ENCODE assay signal across 1 cellular context in the genomic region with DNA sequence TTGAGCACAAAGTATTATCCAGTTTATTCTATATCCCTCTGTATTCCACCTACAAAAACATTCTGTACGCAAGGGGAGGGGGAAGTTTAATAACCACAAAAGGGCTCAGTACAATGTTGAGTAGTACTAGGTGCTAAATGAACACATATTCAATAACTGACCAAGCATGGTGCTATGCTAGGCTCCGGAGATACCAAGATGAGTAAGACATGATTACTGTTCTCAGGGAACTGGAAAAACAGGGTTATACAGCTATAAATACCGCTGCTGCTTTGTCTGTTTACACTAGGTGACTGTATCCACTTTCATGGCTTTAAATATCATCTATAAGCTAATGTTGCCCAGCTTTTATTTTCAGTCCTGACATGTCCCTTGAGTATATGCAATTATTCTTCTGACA.
A peak's percentile ranks its signal among the peaks of the same experiment; 100 is the strongest.
TF ChIP-seq lines count a peak whose summit lies in the region.

No MANE protein-coding gene starts in this region.

TF ChIP-seq in GM12878, 131 proteins besides CTCF, POLR2A, EP300 and RAD21 (continues in another document):
- TF ChIP-seq NFIC (IDR thresholded peaks at IDR 0.05; ENCODE audit: low read depth, low read length) (peak; percentile 77; the same call in 1 of the 2 replicates), EED (IDR thresholded peaks at IDR 0.05; ENCODE audit: low read depth) (peak; percentile 73), STAT1 (conservative IDR thresholded peaks at IDR 0.05) (no peak), ZNF274 (IDR thresholded peaks at IDR 0.05; ENCODE audit: insufficient read depth, insufficient read length) (no peak), TBL1XR1 (IDR thresholded peaks at IDR 0.05; ENCODE audit: low read depth, low read length) (no peak), ZNF622 (IDR thresholded peaks at IDR 0.05) (no peak), YBX1 (IDR thresholded peaks at IDR 0.05) (no peak), CBFB (IDR thresholded peaks at IDR 0.05; ENCODE audit: low read depth) (no peak), KLF5 (IDR thresholded peaks at IDR 0.05; ENCODE audit: partially characterized antibody) (no peak), SMAD1 (IDR thresholded peaks at IDR 0.05; ENCODE audit: low read depth, partially characterized antibody) (no peak), IKZF1 (conservative IDR thresholded peaks at IDR 0.05) (no peak), SPI1 (IDR thresholded peaks at IDR 0.05; ENCODE audit: borderline replicate concordance, insufficient read depth, low read depth, low read length) (no peak), NFXL1 (IDR thresholded peaks at IDR 0.05; ENCODE audit: borderline replicate concordance) (no peak), SMAD5 (IDR thresholded peaks at IDR 0.05; ENCODE audit: low read depth) (no peak), MYC (IDR thresholded peaks at IDR 0.05; ENCODE audit: insufficient read depth, insufficient read length, insufficient replicate concordance, low read length, severe bottlenecking) (no peak), RCOR1 (conservative IDR thresholded peaks at IDR 0.05; ENCODE audit: low read depth, low read length) (no peak), NR2F1 (conservative IDR thresholded peaks at IDR 0.05) (no peak), CEBPB (IDR thresholded peaks at IDR 0.05; ENCODE audit: borderline replicate concordance in 1 of 2, low read depth in 2 of 2, low read length in 2 of 2) (peak in 1 of 2 experiments; percentile 56; a peak in 1 of 4 replicates), NR2C1 (IDR thresholded peaks at IDR 0.05) (no peak), CHD1 (IDR thresholded peaks at IDR 0.05; ENCODE audit: low read depth, low read length) (no peak), MEF2A (IDR thresholded peaks at IDR 0.05; ENCODE audit: insufficient read depth, low read depth, low read length) (0 out of 2 replicates have a peak, but pooled peaks have one; percentile 34), ETV6 (conservative IDR thresholded peaks at IDR 0.05 in 1 of 2, IDR thresholded peaks at IDR 0.05 in 1 of 2; ENCODE audit: borderline replicate concordance in 1 of 2, low read depth in 1 of 2) (0 out of 4 replicates have a peak, but pooled peaks of 1 of the 2 experiments have one; percentile 23), SIX5 (IDR thresholded peaks at IDR 0.05; ENCODE audit: low read depth, low read length, severe bottlenecking) (no peak), EGR1 (IDR thresholded peaks at IDR 0.05; ENCODE audit: borderline replicate concordance in 1 of 2, low read depth in 2 of 2, low read length in 2 of 2) (no peak), ZNF24 (IDR thresholded peaks at IDR 0.05) (no peak), HDAC2 (IDR thresholded peaks at IDR 0.05) (no peak), YY1 (IDR thresholded peaks at IDR 0.05; ENCODE audit: low read depth, low read length) (no peak), ZZZ3 (IDR thresholded peaks at IDR 0.05; ENCODE audit: control insufficient read depth, insufficient read length, low read depth) (no peak), RUNX3 (IDR thresholded peaks at IDR 0.05; ENCODE audit: low read length) (peak; percentile 83), HDAC6 (IDR thresholded peaks at IDR 0.05; ENCODE audit: unreplicated experiment) (no peak), MEF2B (IDR thresholded peaks at IDR 0.05; ENCODE audit: partially characterized antibody, poor library complexity, severe bottlenecking) (no peak), ZNF384 (IDR thresholded peaks at IDR 0.05; ENCODE audit: borderline replicate concordance, low read depth, low read length) (no peak), GABPA (IDR thresholded peaks at IDR 0.05; ENCODE audit: low read depth) (no peak), PAX5 (IDR thresholded peaks at IDR 0.05; ENCODE audit: borderline replicate concordance, low read depth, low read length) (no peak), HDGF (IDR thresholded peaks at IDR 0.05) (no peak), ZNF207 (IDR thresholded peaks at IDR 0.05; ENCODE audit: borderline replicate concordance) (no peak), ESRRA (IDR thresholded peaks at IDR 0.05; ENCODE audit: low read length) (no peak), MYB (IDR thresholded peaks at IDR 0.05; ENCODE audit: borderline replicate concordance, low read depth, low read length) (no peak)
- TF ChIP-seq, protein P1, sequence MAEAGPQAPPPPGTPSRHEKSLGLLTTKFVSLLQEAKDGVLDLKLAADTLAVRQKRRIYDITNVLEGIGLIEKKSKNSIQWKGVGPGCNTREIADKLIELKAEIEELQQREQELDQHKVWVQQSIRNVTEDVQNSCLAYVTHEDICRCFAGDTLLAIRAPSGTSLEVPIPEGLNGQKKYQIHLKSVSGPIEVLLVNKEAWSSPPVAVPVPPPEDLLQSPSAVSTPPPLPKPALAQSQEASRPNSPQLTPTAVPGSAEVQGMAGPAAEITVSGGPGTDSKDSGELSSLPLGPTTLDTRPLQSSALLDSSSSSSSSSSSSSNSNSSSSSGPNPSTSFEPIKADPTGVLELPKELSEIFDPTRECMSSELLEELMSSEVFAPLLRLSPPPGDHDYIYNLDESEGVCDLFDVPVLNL (IDR thresholded peaks at IDR 0.05; ENCODE audit: low read depth, low read length) = no peak
- TF ChIP-seq, protein P2, sequence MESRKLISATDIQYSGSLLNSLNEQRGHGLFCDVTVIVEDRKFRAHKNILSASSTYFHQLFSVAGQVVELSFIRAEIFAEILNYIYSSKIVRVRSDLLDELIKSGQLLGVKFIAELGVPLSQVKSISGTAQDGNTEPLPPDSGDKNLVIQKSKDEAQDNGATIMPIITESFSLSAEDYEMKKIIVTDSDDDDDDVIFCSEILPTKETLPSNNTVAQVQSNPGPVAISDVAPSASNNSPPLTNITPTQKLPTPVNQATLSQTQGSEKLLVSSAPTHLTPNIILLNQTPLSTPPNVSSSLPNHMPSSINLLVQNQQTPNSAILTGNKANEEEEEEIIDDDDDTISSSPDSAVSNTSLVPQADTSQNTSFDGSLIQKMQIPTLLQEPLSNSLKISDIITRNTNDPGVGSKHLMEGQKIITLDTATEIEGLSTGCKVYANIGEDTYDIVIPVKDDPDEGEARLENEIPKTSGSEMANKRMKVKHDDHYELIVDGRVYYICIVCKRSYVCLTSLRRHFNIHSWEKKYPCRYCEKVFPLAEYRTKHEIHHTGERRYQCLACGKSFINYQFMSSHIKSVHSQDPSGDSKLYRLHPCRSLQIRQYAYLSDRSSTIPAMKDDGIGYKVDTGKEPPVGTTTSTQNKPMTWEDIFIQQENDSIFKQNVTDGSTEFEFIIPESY (IDR thresholded peaks at IDR 0.05) = no peak
- TF ChIP-seq, protein P3, sequence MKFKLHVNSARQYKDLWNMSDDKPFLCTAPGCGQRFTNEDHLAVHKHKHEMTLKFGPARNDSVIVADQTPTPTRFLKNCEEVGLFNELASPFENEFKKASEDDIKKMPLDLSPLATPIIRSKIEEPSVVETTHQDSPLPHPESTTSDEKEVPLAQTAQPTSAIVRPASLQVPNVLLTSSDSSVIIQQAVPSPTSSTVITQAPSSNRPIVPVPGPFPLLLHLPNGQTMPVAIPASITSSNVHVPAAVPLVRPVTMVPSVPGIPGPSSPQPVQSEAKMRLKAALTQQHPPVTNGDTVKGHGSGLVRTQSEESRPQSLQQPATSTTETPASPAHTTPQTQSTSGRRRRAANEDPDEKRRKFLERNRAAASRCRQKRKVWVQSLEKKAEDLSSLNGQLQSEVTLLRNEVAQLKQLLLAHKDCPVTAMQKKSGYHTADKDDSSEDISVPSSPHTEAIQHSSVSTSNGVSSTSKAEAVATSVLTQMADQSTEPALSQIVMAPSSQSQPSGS (IDR thresholded peaks at IDR 0.05; ENCODE audit: low read length) = 0 out of 2 replicates have a peak, but pooled peaks have one; percentile 33
- TF ChIP-seq, protein P4, sequence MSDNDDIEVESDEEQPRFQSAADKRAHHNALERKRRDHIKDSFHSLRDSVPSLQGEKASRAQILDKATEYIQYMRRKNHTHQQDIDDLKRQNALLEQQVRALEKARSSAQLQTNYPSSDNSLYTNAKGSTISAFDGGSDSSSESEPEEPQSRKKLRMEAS (IDR thresholded peaks at IDR 0.05; ENCODE audit: low read depth, low read length) = no peak
- TF ChIP-seq, protein P5, sequence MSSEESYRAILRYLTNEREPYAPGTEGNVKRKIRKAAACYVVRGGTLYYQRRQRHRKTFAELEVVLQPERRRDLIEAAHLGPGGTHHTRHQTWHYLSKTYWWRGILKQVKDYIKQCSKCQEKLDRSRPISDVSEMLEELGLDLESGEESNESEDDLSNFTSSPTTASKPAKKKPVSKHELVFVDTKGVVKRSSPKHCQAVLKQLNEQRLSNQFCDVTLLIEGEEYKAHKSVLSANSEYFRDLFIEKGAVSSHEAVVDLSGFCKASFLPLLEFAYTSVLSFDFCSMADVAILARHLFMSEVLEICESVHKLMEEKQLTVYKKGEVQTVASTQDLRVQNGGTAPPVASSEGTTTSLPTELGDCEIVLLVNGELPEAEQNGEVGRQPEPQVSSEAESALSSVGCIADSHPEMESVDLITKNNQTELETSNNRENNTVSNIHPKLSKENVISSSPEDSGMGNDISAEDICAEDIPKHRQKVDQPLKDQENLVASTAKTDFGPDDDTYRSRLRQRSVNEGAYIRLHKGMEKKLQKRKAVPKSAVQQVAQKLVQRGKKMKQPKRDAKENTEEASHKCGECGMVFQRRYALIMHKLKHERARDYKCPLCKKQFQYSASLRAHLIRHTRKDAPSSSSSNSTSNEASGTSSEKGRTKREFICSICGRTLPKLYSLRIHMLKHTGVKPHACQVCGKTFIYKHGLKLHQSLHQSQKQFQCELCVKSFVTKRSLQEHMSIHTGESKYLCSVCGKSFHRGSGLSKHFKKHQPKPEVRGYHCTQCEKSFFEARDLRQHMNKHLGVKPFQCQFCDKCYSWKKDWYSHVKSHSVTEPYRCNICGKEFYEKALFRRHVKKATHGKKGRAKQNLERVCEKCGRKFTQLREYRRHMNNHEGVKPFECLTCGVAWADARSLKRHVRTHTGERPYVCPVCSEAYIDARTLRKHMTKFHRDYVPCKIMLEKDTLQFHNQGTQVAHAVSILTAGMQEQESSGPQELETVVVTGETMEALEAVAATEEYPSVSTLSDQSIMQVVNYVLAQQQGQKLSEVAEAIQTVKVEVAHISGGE (CRISPR knock-in tag; IDR thresholded peaks at IDR 0.05) = no peak
- TF ChIP-seq, protein P6, sequence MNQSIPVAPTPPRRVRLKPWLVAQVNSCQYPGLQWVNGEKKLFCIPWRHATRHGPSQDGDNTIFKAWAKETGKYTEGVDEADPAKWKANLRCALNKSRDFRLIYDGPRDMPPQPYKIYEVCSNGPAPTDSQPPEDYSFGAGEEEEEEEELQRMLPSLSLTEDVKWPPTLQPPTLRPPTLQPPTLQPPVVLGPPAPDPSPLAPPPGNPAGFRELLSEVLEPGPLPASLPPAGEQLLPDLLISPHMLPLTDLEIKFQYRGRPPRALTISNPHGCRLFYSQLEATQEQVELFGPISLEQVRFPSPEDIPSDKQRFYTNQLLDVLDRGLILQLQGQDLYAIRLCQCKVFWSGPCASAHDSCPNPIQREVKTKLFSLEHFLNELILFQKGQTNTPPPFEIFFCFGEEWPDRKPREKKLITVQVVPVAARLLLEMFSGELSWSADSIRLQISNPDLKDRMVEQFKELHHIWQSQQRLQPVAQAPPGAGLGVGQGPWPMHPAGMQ (IDR thresholded peaks at IDR 0.05; ENCODE audit: borderline replicate concordance) = no peak
- TF ChIP-seq, protein P7, sequence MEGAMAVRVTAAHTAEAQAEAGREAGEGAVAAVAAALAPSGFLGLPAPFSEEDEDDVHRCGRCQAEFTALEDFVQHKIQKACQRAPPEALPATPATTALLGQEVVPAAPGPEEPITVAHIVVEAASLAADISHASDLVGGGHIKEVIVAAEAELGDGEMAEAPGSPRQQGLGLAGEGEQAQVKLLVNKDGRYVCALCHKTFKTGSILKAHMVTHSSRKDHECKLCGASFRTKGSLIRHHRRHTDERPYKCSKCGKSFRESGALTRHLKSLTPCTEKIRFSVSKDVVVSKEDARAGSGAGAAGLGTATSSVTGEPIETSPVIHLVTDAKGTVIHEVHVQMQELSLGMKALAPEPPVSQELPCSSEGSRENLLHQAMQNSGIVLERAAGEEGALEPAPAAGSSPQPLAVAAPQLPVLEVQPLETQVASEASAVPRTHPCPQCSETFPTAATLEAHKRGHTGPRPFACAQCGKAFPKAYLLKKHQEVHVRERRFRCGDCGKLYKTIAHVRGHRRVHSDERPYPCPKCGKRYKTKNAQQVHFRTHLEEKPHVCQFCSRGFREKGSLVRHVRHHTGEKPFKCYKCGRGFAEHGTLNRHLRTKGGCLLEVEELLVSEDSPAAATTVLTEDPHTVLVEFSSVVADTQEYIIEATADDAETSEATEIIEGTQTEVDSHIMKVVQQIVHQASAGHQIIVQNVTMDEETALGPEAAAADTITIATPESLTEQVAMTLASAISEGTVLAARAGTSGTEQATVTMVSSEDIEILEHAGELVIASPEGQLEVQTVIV (IDR thresholded peaks at IDR 0.05; ENCODE audit: borderline replicate concordance, partially characterized antibody) = no peak
- TF ChIP-seq, protein P8, sequence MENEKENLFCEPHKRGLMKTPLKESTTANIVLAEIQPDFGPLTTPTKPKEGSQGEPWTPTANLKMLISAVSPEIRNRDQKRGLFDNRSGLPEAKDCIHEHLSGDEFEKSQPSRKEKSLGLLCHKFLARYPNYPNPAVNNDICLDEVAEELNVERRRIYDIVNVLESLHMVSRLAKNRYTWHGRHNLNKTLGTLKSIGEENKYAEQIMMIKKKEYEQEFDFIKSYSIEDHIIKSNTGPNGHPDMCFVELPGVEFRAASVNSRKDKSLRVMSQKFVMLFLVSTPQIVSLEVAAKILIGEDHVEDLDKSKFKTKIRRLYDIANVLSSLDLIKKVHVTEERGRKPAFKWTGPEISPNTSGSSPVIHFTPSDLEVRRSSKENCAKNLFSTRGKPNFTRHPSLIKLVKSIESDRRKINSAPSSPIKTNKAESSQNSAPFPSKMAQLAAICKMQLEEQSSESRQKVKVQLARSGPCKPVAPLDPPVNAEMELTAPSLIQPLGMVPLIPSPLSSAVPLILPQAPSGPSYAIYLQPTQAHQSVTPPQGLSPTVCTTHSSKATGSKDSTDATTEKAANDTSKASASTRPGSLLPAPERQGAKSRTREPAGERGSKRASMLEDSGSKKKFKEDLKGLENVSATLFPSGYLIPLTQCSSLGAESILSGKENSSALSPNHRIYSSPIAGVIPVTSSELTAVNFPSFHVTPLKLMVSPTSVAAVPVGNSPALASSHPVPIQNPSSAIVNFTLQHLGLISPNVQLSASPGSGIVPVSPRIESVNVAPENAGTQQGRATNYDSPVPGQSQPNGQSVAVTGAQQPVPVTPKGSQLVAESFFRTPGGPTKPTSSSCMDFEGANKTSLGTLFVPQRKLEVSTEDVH (IDR thresholded peaks at IDR 0.05; ENCODE audit: low read depth, partially characterized antibody) = no peak
